Comparison of ENCODE assay signal across 17 cellular contexts in genomic region chr1:116490588-116490987, GRCh38.
"Had no signal": no experiment of that assay in that cellular context is flagged by ENCODE, and none has a peak within 500 bp of the region (broad histone marks: within the 10 kb centered on the region; RNA-seq: fewer than 3 reads in every experiment).

No MANE protein-coding gene starts in this region.

- H3K9me3 Mint-ChIP-seq: activated naive CD4-positive, alpha-beta T cell treated with anti-CD3 and anti-CD28 coated beads for 36 hours; activated T-helper 2 cell treated with anti-CD3 and anti-CD28 coated beads, Interferon-gamma antibody, Interleukin-2, Interleukin-4, amounts not matched to agents 10 μg/mL and 5 μg/mL and 100 μg/mL, durations not matched to agents 14 hours and 24 hours and 36 hours; nephron progenitor cell; T-cell had no signal

- H3K27ac Mint-ChIP-seq: activated naive CD4-positive, alpha-beta T cell treated with anti-CD3 and anti-CD28 coated beads for 36 hours; activated T-helper 2 cell treated with anti-CD3 and anti-CD28 coated beads, Interferon-gamma antibody, Interleukin-2, Interleukin-4, amounts not matched to agents 10 μg/mL and 5 μg/mL and 100 μg/mL, durations not matched to agents 14 hours and 24 hours and 36 hours; nephron progenitor cell; T-cell had no signal

- H3K27me3 ChIP-seq: colonic mucosa, esophagus muscularis mucosa, stomach had no signal

- H3K27me3 Mint-ChIP-seq: T-cell had no signal

- DNase-seq: activated CD4-positive, alpha-beta T cell treated with anti-CD3 and anti-CD28 coated beads for 1 hour; activated CD4-positive, alpha-beta T cell treated with anti-CD3 and anti-CD28 coated beads, Interleukin-2, amount 50 U/mL, for 48 hours; activated naive CD4-positive, alpha-beta T cell treated with anti-CD3 and anti-CD28 coated beads for 36 hours; activated T-cell treated with anti-CD3 and anti-CD28 coated beads, Interleukin-2, amount 50 U/mL, for 1 hour; central memory CD4-positive, alpha-beta T cell; colonic mucosa; effector CD4-positive, alpha-beta T cell; left ventricle myocardium superior; mesenchymal stem cell; nephron progenitor cell; stimulated activated CD4-positive, alpha-beta T cell treated with anti-CD3 and anti-CD28 coated beads, Interleukin-1b, Interleukin-23, amount 100 ng/mL, for 48 hours; stomach; T-cell had no signal

- H3K27ac ChIP-seq: esophagus muscularis mucosa, thoracic aorta had no signal

- H3K36me3 Mint-ChIP-seq: T-cell had no signal

- H3K4me3 ChIP-seq: colonic mucosa, esophagus muscularis mucosa, stomach, thoracic aorta had no signal

- H3K4me3 Mint-ChIP-seq: activated naive CD4-positive, alpha-beta T cell treated with anti-CD3 and anti-CD28 coated beads for 36 hours; nephron progenitor cell; T-cell had no signal

- ATAC-seq: left ventricle myocardium superior, sciatic nerve, T-cell had no signal

- H3K36me3 ChIP-seq: colonic mucosa, esophagus muscularis mucosa, stomach, thoracic aorta had no signal

- H3K9me3 ChIP-seq: colonic mucosa, esophagus muscularis mucosa, stomach, thoracic aorta had no signal
